8 cellular contexts compared by ENCODE assay signal in genomic region chr2:105338020-105338385, GRCh38. TPM values are rescaled to one million over a fixed set of nuclear protein-coding genes. Genes with fewer than 3 reads are reported as not detected.
DNase-seq lines count a peak whose midpoint lies in the region; ATAC-seq and TF ChIP-seq lines count a peak whose summit lies in the region.

No MANE protein-coding gene starts in this region.

- TF ChIP-seq CTCF in A673 (conservative IDR thresholded peaks at IDR 0.05; ENCODE audit: low read depth, low read length) (no peak), MCF 10A (IDR thresholded peaks at IDR 0.05; ENCODE audit: unreplicated experiment) (no peak), mesothelial cell of epicardium (IDR thresholded peaks at IDR 0.05; ENCODE audit: unreplicated experiment) (no peak)

- peaks cover 13% of the 10 kb centered on the region for H3K4me1 ChIP-seq in A673 (ENCODE audit: insufficient read depth, low read length, poor library complexity, severe bottlenecking)

- intact Hi-C loops in A673 (cut with micrococcal nuclease; ENCODE audit: unreplicated experiment) = no loop called here
- intact Hi-C loops in MCF 10A (cut with micrococcal nuclease) = no loop called here

- CTCF ChIA-PET in A673 (lab: Charles Lee) = no interaction called here
- CTCF ChIA-PET in MCF 10A (lab: Yijun Ruan, JAX) = interaction anchor here (0.7 to 1.5 kb wide), 7 partner anchors 10 to 211 kb away, joined by 3 to 13 read pairs (median 3); no protein-coding TSS in a partner anchor

- DNase-seq in A673 (ENCODE audit: low spot score) = no peak
- no peak for DNase-seq in MCF 10A (ENCODE audit: unreplicated experiment)
- no peak for DNase-seq in mesothelial cell of epicardium (ENCODE audit: low spot score in 2 of 2, unreplicated experiment in 2 of 2)
- no peak for DNase-seq in amniotic stem cell (lab: John Stamatoyannopoulos, UW)
- DNase-seq in cortex of kidney (lab: John Stamatoyannopoulos, UW) = no peak
- DNase-seq in NCI-H1048 (lab: John Stamatoyannopoulos, UW) = no peak

- H3K36me3 Mint-ChIP-seq in MCF 10A (ENCODE audit: insufficient read depth, unreplicated experiment) = peaks cover 34% of the 10 kb centered on the region
- H3K36me3 Mint-ChIP-seq in mesothelial cell of epicardium = peaks cover 12% of the 10 kb centered on the region

- H3K4me3 Mint-ChIP-seq in MCF 10A (ENCODE audit: unreplicated experiment) (peak overlapping the region; percentile 86), mesothelial cell of epicardium (peak overlapping the region; percentile 100)

- no peaks in the 10 kb centered on the region for H3K9me3 ChIP-seq in A673 (ENCODE audit: low read depth, low read length, poor library complexity, severe bottlenecking)

- ATAC-seq in GM19035 (IDR thresholded peaks at IDR 0.05; ENCODE audit: unreplicated experiment) (peak; percentile 26), HG03558 (IDR thresholded peaks at IDR 0.05; ENCODE audit: extremely low read depth, unreplicated experiment) (peak; percentile 8)

- peak overlapping the region; percentile 100 for H3K27ac Mint-ChIP-seq in MCF 10A (ENCODE audit: low read depth, unreplicated experiment)
- peak overlapping the region; percentile 97 for H3K27ac Mint-ChIP-seq in mesothelial cell of epicardium

- peak overlapping the region; percentile 94 for H3K4me3 ChIP-seq in A673 (ENCODE audit: low read depth, low read length, poor library complexity, severe bottlenecking)

- TSS peak; percentile 56 for BruUV-seq in A673 (replicated peaks; lab: Mats Ljungman, UMichigan)
- BruUV-seq in MCF 10A (replicated peaks; lab: Mats Ljungman, UMichigan) = TSS peak; percentile 45

- peaks cover 34% of the 10 kb centered on the region for H3K36me3 ChIP-seq in A673 (ENCODE audit: insufficient read depth, low read length, poor library complexity, severe bottlenecking)

- no peaks in the 10 kb centered on the region for H3K27me3 Mint-ChIP-seq in MCF 10A (ENCODE audit: insufficient read depth, unreplicated experiment)
- H3K27me3 Mint-ChIP-seq in mesothelial cell of epicardium (ENCODE audit: low read depth) = no peaks in the 10 kb centered on the region

- H3K9me3 Mint-ChIP-seq in MCF 10A (ENCODE audit: unreplicated experiment) (no peaks in the 10 kb centered on the region), mesothelial cell of epicardium (no peaks in the 10 kb centered on the region)

- no peaks in the 10 kb centered on the region for H3K27me3 ChIP-seq in A673 (replicated peaks; ENCODE audit: insufficient read depth, low read depth, low read length, poor library complexity)

- H3K27ac ChIP-seq in A673 (ENCODE audit: low read depth, low read length, poor library complexity, severe bottlenecking) = peak overlapping the region; percentile 100

- POLR2A ChIA-PET in A673 (lab: Charles Lee; ENCODE audit: low non-redundant PET) (no interaction called here), MCF 10A (lab: Yijun Ruan, JAX) (interaction anchor here (0.6 to 4.7 kb wide), 10 partner anchors 9 to 300 kb away, joined by 3 to 48 read pairs (median 5); partner anchors contain the start of genes FHL2, MRPS9 and TGFBRAP1)

- H3K4me1 Mint-ChIP-seq in MCF 10A (ENCODE audit: insufficient read depth, unreplicated experiment) (peaks cover 13% of the 10 kb centered on the region), mesothelial cell of epicardium (peaks cover 30% of the 10 kb centered on the region)

RNA-seq across cellular contexts. Expression of gene C2orf49, which starts 0.7 kb away (rescaled TPM):
- total RNA-seq in A673 (2021) (21.5 and 24.8 TPM in 2 replicates), MCF 10A (2022) (24.2 and 24.5 TPM in 2 replicates), mesothelial cell of epicardium (20.7 to 23.3 TPM (median 20.8 TPM) in 3 replicates)

RNA-seq across cellular contexts. Expression of gene TGFBRAP1, which starts 8.5 kb away (rescaled TPM):
- 22.8 and 24.8 TPM in 2 replicates for total RNA-seq in A673 (2021)
- 16.8 and 19.3 TPM in 2 replicates for total RNA-seq in MCF 10A (2022)
- total RNA-seq in mesothelial cell of epicardium = 23.3 to 24.1 TPM (median 23.6 TPM) in 3 replicates
